ENCODE assay signal across 22 cellular contexts in the genomic region with DNA sequence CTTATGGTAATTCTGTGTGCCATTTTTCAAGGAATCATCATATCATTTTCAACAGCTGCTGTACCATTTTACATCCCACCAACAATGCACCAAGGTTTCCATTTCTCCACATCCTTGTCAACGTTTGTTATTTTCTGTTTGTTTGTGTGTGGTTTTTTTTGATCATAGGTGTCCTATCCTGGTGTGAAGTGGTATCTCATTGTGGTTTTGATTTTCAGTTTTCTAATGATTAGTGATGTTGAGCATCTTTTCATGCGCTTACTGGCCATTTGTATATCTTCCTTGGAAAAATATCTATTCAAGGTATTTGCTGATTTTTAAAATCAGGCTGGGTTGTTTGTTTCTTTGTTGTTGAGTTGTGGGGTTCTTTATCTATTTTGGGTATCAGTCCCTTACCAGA.
"Had no signal": no experiment of that assay in that cellular context is flagged by ENCODE, and none has a peak within 500 bp of the region (broad histone marks: within the 10 kb centered on the region; RNA-seq: fewer than 3 reads in every experiment).

No MANE protein-coding gene starts in this region.

- H3K4me3 ChIP-seq: colonic mucosa, neural progenitor cell, pancreas, sigmoid colon, testis had no signal

- DNase-seq: activated CD4-positive, alpha-beta T cell treated with anti-CD3 and anti-CD28 coated beads for 1 hour; activated naive CD4-positive, alpha-beta T cell treated with Interleukin-2 at 50 U/mL for 16 hours; activated T-cell treated with anti-CD3 and anti-CD28 coated beads, Interleukin-2, amount 50 U/mL, for 24 hours; anterior cingulate cortex; central memory CD4-positive, alpha-beta T cell; colonic mucosa; foreskin keratinocyte; kidney; midbrain; pancreas; stimulated activated CD4-positive, alpha-beta T cell treated with anti-CD3 and anti-CD28 coated beads, Interleukin-4, amount 100 ng/mL, for 24 hours; SW 1271; T-helper 2 cell; testis had no signal

- ATAC-seq: foreskin keratinocyte; left lobe of liver; pancreas; stimulated activated effector memory CD8-positive, alpha-beta T cell treated with anti-CD3 and anti-CD28 coated beads, Interleukin-12 subunit alpha, Interleukin-12 subunit beta, amount 100 ng/mL, for 72 hours had no signal

- H3K9ac ChIP-seq: neural progenitor cell had no signal

- FAIRE-seq: kidney, pancreas had no signal

- H2AFZ ChIP-seq: neural progenitor cell had no signal

- H3K36me3 Mint-ChIP-seq: stimulated activated effector memory CD8-positive, alpha-beta T cell treated with anti-CD3 and anti-CD28 coated beads, Interleukin-12 subunit alpha, Interleukin-12 subunit beta, amount 100 ng/mL, for 72 hours had no signal

- H3K27ac ChIP-seq: colonic mucosa, foreskin keratinocyte, neural progenitor cell, pancreas, testis, VCaP had no signal

- H3K9me3 Mint-ChIP-seq: stimulated activated effector memory CD8-positive, alpha-beta T cell treated with anti-CD3 and anti-CD28 coated beads, Interleukin-12 subunit alpha, Interleukin-12 subunit beta, amount 100 ng/mL, for 72 hours; type B pancreatic cell had no signal

- H3K4me1 ChIP-seq: colonic mucosa, foreskin keratinocyte, pancreas had no signal

- H3K27ac Mint-ChIP-seq: activated T-cell treated with anti-CD3 and anti-CD28 coated beads, Interleukin-2, amount 50 U/mL, for 24 hours; activated T-helper 2 cell treated with anti-CD3 and anti-CD28 coated beads, Interferon-gamma antibody, Interleukin-2, Interleukin-4, amounts not matched to agents 10 μg/mL and 5 μg/mL and 100 μg/mL, durations not matched to agents 14 hours and 24 hours and 36 hours; stimulated activated effector memory CD8-positive, alpha-beta T cell treated with anti-CD3 and anti-CD28 coated beads, Interleukin-12 subunit alpha, Interleukin-12 subunit beta, amount 100 ng/mL, for 72 hours; type B pancreatic cell had no signal

- H3K27me3 ChIP-seq: colonic mucosa, foreskin keratinocyte, neural progenitor cell, pancreas, sigmoid colon, testis had no signal

- H3K4me3 Mint-ChIP-seq: activated T-cell treated with anti-CD3 and anti-CD28 coated beads, Interleukin-2, amount 50 U/mL, for 24 hours; brain; neural progenitor cell; stimulated activated effector memory CD8-positive, alpha-beta T cell treated with anti-CD3 and anti-CD28 coated beads, Interleukin-12 subunit alpha, Interleukin-12 subunit beta, amount 100 ng/mL, for 72 hours; type B pancreatic cell had no signal

- H3K4me2 ChIP-seq: neural progenitor cell had no signal

- H3K27me3 Mint-ChIP-seq: activated T-cell treated with anti-CD3 and anti-CD28 coated beads, Interleukin-2, amount 50 U/mL, for 24 hours; type B pancreatic cell had no signal

- H3K36me3 ChIP-seq: colonic mucosa, neural progenitor cell, pancreas, sigmoid colon had no signal

- H3K9me3 ChIP-seq: colonic mucosa, pancreas, sigmoid colon, testis had no signal
